Comparison of ENCODE assay signal across 9 cellular contexts in the genomic region with DNA sequence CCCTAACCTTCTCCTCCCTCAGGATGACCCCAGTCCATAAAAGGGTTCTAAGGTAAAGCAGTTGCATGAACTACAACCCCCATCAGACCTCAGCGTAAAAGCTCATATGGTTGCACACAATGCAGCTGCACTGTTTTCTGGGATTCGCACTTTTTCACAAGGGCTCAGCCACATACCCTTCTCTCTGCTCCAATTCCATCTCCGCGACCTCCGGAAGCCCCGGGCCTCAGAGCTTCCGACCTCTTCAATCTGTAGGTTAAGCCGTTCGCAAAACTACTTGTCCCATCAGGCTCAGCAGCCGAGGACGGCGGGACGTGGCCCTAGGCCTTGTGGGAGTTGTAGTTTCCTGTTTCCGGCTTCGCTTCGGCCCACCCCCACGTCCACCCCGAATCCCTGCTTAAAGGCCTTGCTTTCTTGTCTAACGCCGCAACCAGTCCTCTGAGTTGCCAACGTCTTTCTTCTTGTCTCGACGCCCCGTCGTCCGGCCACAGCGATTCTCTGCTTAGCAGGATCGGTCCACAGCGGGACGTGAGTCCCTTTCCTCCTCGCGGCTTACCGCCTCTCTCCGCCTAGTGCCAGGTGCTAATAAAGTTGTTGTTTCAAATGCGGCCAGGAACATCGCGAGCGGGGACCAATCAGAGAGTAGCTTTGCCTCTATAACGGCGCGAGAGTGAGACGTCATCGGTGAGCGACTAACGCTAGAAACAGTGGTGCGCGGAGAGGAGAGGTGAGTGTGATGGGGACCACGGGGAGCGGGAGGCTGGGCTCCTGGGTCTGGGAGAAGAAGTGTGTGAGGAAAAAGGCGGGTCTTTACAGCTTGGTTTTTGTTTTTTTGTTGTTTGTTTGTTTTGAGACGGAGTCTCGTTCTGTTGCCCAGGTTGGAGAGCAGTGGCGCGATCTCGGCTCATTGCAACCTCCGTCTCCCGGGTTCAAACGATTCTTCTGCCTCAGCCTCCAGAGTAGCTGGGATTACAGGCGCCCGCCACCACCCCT.
DNase-seq lines count a peak whose midpoint lies in the region; ATAC-seq, FAIRE-seq and TF ChIP-seq lines count a peak whose summit lies in the region.
"Had no signal": no experiment of that assay in that cellular context is flagged by ENCODE, and none has a peak within 500 bp of the region (broad histone marks: within the 10 kb centered on the region; RNA-seq: fewer than 3 reads in every experiment).

A gene with protein sequence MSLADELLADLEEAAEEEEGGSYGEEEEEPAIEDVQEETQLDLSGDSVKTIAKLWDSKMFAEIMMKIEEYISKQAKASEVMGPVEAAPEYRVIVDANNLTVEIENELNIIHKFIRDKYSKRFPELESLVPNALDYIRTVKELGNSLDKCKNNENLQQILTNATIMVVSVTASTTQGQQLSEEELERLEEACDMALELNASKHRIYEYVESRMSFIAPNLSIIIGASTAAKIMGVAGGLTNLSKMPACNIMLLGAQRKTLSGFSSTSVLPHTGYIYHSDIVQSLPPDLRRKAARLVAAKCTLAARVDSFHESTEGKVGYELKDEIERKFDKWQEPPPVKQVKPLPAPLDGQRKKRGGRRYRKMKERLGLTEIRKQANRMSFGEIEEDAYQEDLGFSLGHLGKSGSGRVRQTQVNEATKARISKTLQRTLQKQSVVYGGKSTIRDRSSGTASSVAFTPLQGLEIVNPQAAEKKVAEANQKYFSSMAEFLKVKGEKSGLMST (plus strand): TSS at position 684 of the 993 bp plus-strand sequence. CDS start 2,525 bp downstream, outside the sequence.
A gene with protein sequence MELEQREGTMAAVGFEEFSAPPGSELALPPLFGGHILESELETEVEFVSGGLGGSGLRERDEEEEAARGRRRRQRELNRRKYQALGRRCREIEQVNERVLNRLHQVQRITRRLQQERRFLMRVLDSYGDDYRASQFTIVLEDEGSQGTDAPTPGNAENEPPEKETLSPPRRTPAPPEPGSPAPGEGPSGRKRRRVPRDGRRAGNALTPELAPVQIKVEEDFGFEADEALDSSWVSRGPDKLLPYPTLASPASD (minus strand): TSS at position 587 of the 993 bp plus-strand sequence. CDS start 388 bp downstream, at position 199.

- H3K27me3 Mint-ChIP-seq in central memory CD8-positive, alpha-beta T cell = no peaks in the 10 kb centered on the region

- peak; percentile 80 for ATAC-seq in GM19025 (IDR thresholded peaks at IDR 0.05; ENCODE audit: low read depth, unreplicated experiment)
- peak; percentile 81 for ATAC-seq in HG03342 (IDR thresholded peaks at IDR 0.05; ENCODE audit: unreplicated experiment)
- peak; percentile 89 for ATAC-seq in central memory CD8-positive, alpha-beta T cell (replicated peaks; ENCODE audit: extremely low read depth, poor library complexity, severe bottlenecking)

- peak; percentile 92 for DNase-seq in AG09309 (ENCODE audit: low read depth)
- DNase-seq in NCI-H446 (lab: John Stamatoyannopoulos, UW) = peak; percentile 98
- peak; percentile 98 for DNase-seq in activated CD4-positive, CD25-positive, alpha-beta regulatory T cell treated with anti-CD3 and anti-CD28 coated beads, Interleukin-2, amount 50 U/mL, for 16 hours (ENCODE audit: low read depth, low spot score)
- DNase-seq in central memory CD8-positive, alpha-beta T cell (ENCODE audit: low spot score in 2 of 2) = peak; percentile 92 to 96
- peak; percentile 94 for DNase-seq in stimulated activated CD4-positive, alpha-beta T cell treated with anti-CD3 and anti-CD28 coated beads, Interleukin-12 subunit alpha, Interleukin-12 subunit beta, amount 100 ng/mL, for 4 hours

- peak within 1 kb of the TSS; percentile 78 for H3K4me3 ChIP-seq in AG09309 (ENCODE audit: control insufficient read depth, low read depth, low read length)

- peaks cover 29% of the 10 kb centered on the region for H3K36me3 Mint-ChIP-seq in central memory CD8-positive, alpha-beta T cell (ENCODE audit: insufficient read depth)

- TF ChIP-seq CTCF in AG09309 (IDR thresholded peaks at IDR 0.05; ENCODE audit: control insufficient read depth, insufficient read depth, low read depth, low read length, missing control alignments) = no peak

- H3K27ac Mint-ChIP-seq in central memory CD8-positive, alpha-beta T cell (ENCODE audit: low read depth) = peak within 1 kb of the TSS; percentile 93

- no peaks in the 10 kb centered on the region for H3K9me3 Mint-ChIP-seq in central memory CD8-positive, alpha-beta T cell

- peak within 1 kb of the TSS; percentile 86 for H3K4me3 Mint-ChIP-seq in central memory CD8-positive, alpha-beta T cell

- peaks cover 39% of the 10 kb centered on the region for H3K4me1 Mint-ChIP-seq in central memory CD8-positive, alpha-beta T cell

- FAIRE-seq in islet of Langerhans (lab: Jason Lieb, UNC) = peak; percentile 99
- FAIRE-seq: colon had no signal

Comparison
In these comparisons a context has a peak if more than half of its experiments do, and no peak if none do; other contexts are left out.
1. Peak in every context shown above with its lines: DNase-seq, ATAC-seq and H3K4me3 ChIP-seq.